In genomic region chr1:163388970-163389369, GRCh38 we compare ENCODE assay signal across 9 cellular contexts.
"Had no signal": no experiment of that assay in that cellular context is flagged by ENCODE, and none has a peak within 500 bp of the region (broad histone marks: within the 10 kb centered on the region; RNA-seq: fewer than 3 reads in every experiment).

No MANE protein-coding gene starts in this region.

- DNase-seq: GOT3, H7, HCEC 1CT, IMR-90, Karpas-422 had no signal

- H3K4me2 ChIP-seq: KMS-11 had no signal

- H3K9ac ChIP-seq: GM23248, KMS-11 had no signal

- ATAC-seq: K562 had no signal

- H3K27ac ChIP-seq: GM23248, HL-60, KMS-11 had no signal

- H3K4me3 ChIP-seq: GM23248, K562 had no signal

- H2AFZ ChIP-seq: GM23248 had no signal

- FAIRE-seq: K562 had no signal
